ENCODE assay signal across 9 cellular contexts in genomic region chr3:46930176-46930944, GRCh38. TPM values are rescaled to one million over a fixed set of nuclear protein-coding genes. Genes with fewer than 3 reads are reported as not detected.
DNase-seq lines count a peak whose midpoint lies in the region; ATAC-seq, FAIRE-seq and TF ChIP-seq lines count a peak whose summit lies in the region.
"Had no signal": no experiment of that assay in that cellular context is flagged by ENCODE, and none has a peak within 500 bp of the region (broad histone marks: within the 10 kb centered on the region; RNA-seq: fewer than 3 reads in every experiment).

No MANE protein-coding gene starts in this region.

- H3K27ac ChIP-seq in HEK293 (ENCODE audit: extremely low read depth, low read depth, low read length) (no peak overlapping the region), kidney (ENCODE audit: low read depth in 2 of 2, low read length in 2 of 2) (peak overlapping the region; percentile 83 to 87)
- H3K27ac ChIP-seq: WERI-Rb-1 had no signal

- peak overlapping the region; percentile 80 for H3K27ac Mint-ChIP-seq in activated CD8-positive, alpha-beta T cell treated with anti-CD3 and anti-CD28 coated beads for 36 hours
- H3K27ac Mint-ChIP-seq in stimulated activated effector memory CD8-positive, alpha-beta T cell treated with anti-CD3 and anti-CD28 coated beads, Interleukin-12 subunit alpha, Interleukin-12 subunit beta, amount 100 ng/mL, for 72 hours: peak overlapping the region; percentile 88

- H3K9me3 ChIP-seq in HEK293 (ENCODE audit: control insufficient read depth, insufficient read depth, low read depth, low read length) (no peaks in the 10 kb centered on the region), kidney (ENCODE audit: control insufficient read depth in 1 of 2, low read length in 2 of 2) (no peaks in the 10 kb centered on the region)

- no peak for DNase-seq in activated CD8-positive, alpha-beta T cell treated with anti-CD3 and anti-CD28 coated beads for 36 hours
- peak; percentile 81 for DNase-seq in kidney
- DNase-seq in stimulated activated effector memory CD8-positive, alpha-beta T cell treated with anti-CD3 and anti-CD28 coated beads, Interleukin-12 subunit alpha, Interleukin-12 subunit beta, amount 100 ng/mL, for 72 hours (ENCODE audit: low spot score in 2 of 2): no peak
- DNase-seq in ecto neural progenitor cell (ENCODE audit: low spot score): no peak
- DNase-seq in DMS79 (lab: John Stamatoyannopoulos, UW): no peak
- no peak for DNase-seq in NOMO-1 treated with dmso at 0.1 percent for 144 hours (lab: John Stamatoyannopoulos, UW; ENCODE audit: unreplicated experiment)
- DNase-seq: WERI-Rb-1 had no signal

- no peak overlapping the region for H3K4me3 Mint-ChIP-seq in activated CD8-positive, alpha-beta T cell treated with anti-CD3 and anti-CD28 coated beads for 36 hours
- H3K4me3 Mint-ChIP-seq in stimulated activated effector memory CD8-positive, alpha-beta T cell treated with anti-CD3 and anti-CD28 coated beads, Interleukin-12 subunit alpha, Interleukin-12 subunit beta, amount 100 ng/mL, for 72 hours: peak overlapping the region; percentile 42

- peak overlapping the region in 1 of 2 donors; percentile 72 for H3K9ac ChIP-seq in kidney (ENCODE audit: low read length in 2 of 2)

- H3K4me1 ChIP-seq in HEK293 (ENCODE audit: control insufficient read depth, insufficient read depth, low read length) (peaks cover 11% of the 10 kb centered on the region), kidney (ENCODE audit: control insufficient read depth in 1 of 2, insufficient read depth in 1 of 2, low read depth in 1 of 2, low read length in 2 of 2) (peaks cover 70 to 74% of the 10 kb centered on the region in 2 donors)

- ATAC-seq in activated CD8-positive, alpha-beta T cell treated with anti-CD3 and anti-CD28 coated beads for 36 hours: no peak
- ATAC-seq in stimulated activated effector memory CD8-positive, alpha-beta T cell treated with anti-CD3 and anti-CD28 coated beads, Interleukin-12 subunit alpha, Interleukin-12 subunit beta, amount 100 ng/mL, for 72 hours: peak; percentile 14
- ATAC-seq in HG03108 (IDR thresholded peaks at IDR 0.05; ENCODE audit: unreplicated experiment): no peak

- H3K4me1 Mint-ChIP-seq in activated CD8-positive, alpha-beta T cell treated with anti-CD3 and anti-CD28 coated beads for 36 hours (ENCODE audit: low read depth): peaks cover 76% of the 10 kb centered on the region
- H3K4me1 Mint-ChIP-seq in stimulated activated effector memory CD8-positive, alpha-beta T cell treated with anti-CD3 and anti-CD28 coated beads, Interleukin-12 subunit alpha, Interleukin-12 subunit beta, amount 100 ng/mL, for 72 hours: peaks cover 80% of the 10 kb centered on the region

- TF ChIP-seq CTCF in HEK293 (tag by site-specific recombination; IDR thresholded peaks at IDR 0.05): no peak
- TF ChIP-seq CTCF in activated CD8-positive, alpha-beta T cell treated with anti-CD3 and anti-CD28 coated beads for 36 hours (IDR thresholded peaks at IDR 0.05): no peak
- TF ChIP-seq CTCF in kidney (IDR thresholded peaks at IDR 0.05; ENCODE audit: borderline replicate concordance, extremely low read depth, insufficient read depth): no peak

- H3K36me3 Mint-ChIP-seq in activated CD8-positive, alpha-beta T cell treated with anti-CD3 and anti-CD28 coated beads for 36 hours (ENCODE audit: low read depth): peaks cover 37% of the 10 kb centered on the region
- H3K36me3 Mint-ChIP-seq in stimulated activated effector memory CD8-positive, alpha-beta T cell treated with anti-CD3 and anti-CD28 coated beads, Interleukin-12 subunit alpha, Interleukin-12 subunit beta, amount 100 ng/mL, for 72 hours: peaks cover 54% of the 10 kb centered on the region

- H3K4me3 ChIP-seq in HEK293 (ENCODE audit: low read depth, low read length) (no peak overlapping the region), kidney (ENCODE audit: low read length in 2 of 2) (no peak overlapping the region)

- peaks cover 5% of the 10 kb centered on the region for H3K9me3 Mint-ChIP-seq in activated CD8-positive, alpha-beta T cell treated with anti-CD3 and anti-CD28 coated beads for 36 hours
- peaks cover 6% of the 10 kb centered on the region for H3K9me3 Mint-ChIP-seq in stimulated activated effector memory CD8-positive, alpha-beta T cell treated with anti-CD3 and anti-CD28 coated beads, Interleukin-12 subunit alpha, Interleukin-12 subunit beta, amount 100 ng/mL, for 72 hours

- CTCF ChIA-PET in HEK293 (lab: Yijun Ruan, JAX): interaction anchor here (0.6 to 1.0 kb wide), 3 partner anchors 13 to 214 kb away, joined by 3 to 4 read pairs (median 3); no protein-coding TSS in a partner anchor
- CTCF ChIA-PET in activated CD8-positive, alpha-beta T cell treated with anti-CD3 and anti-CD28 coated beads for 36 hours (lab: Charles Lee): interaction anchor here (0.8 to 1.0 kb wide), 2 partner anchors 63 to 69 kb away, joined by 3 to 4 read pairs; no protein-coding TSS in a partner anchor

- H3K36me3 ChIP-seq in HEK293 (ENCODE audit: control insufficient read depth in 2 of 2, insufficient read depth in 1 of 2, low read length in 2 of 2) (peaks cover 0 to 58% of the 10 kb centered on the region in 2 experiments; a peak in 1 of 3 replicates), kidney (ENCODE audit: control insufficient read depth in 1 of 2, insufficient read depth in 2 of 2, low read length in 2 of 2) (peaks cover 3 to 4% of the 10 kb centered on the region in 2 donors)

- intact Hi-C loops in activated CD8-positive, alpha-beta T cell treated with anti-CD3 and anti-CD28 coated beads for 36 hours (cut with micrococcal nuclease): no loop called here
- intact Hi-C loops in kidney (cut with DNase I): no loop called here

- no peak for FAIRE-seq in kidney (lab: Jason Lieb, UNC)

- H3K27me3 Mint-ChIP-seq in activated CD8-positive, alpha-beta T cell treated with anti-CD3 and anti-CD28 coated beads for 36 hours: no peaks in the 10 kb centered on the region

- POLR2A ChIA-PET in HEK293 (lab: Yijun Ruan, JAX): no interaction called here
- POLR2A ChIA-PET in activated CD8-positive, alpha-beta T cell treated with anti-CD3 and anti-CD28 coated beads for 36 hours (lab: Charles Lee): interaction anchor here (0.7 to 1.7 kb wide), 8 partner anchors 8 to 79 kb away, joined by 3 to 8 read pairs (median 4); no protein-coding TSS in a partner anchor

TF ChIP-seq in HEK293, 187 proteins besides CTCF, POLR2A, EP300 and RAD21:
- TF ChIP-seq ZNF654 (tag by site-specific recombination; IDR thresholded peaks at IDR 0.05; ENCODE audit: low read depth) (no peak), GLIS2 (tag by site-specific recombination; IDR thresholded peaks at IDR 0.05) (peak; percentile 25; the same call in 1 of the 2 replicates)

RNA-seq across cellular contexts. Expression of gene CCDC12, which starts 46.2 kb away (rescaled TPM):
- total RNA-seq in activated CD8-positive, alpha-beta T cell treated with anti-CD3 and anti-CD28 coated beads for 36 hours: 10 to 100 TPM; 51.2 to 51.6 TPM
- 59.7 TPM for total RNA-seq in kidney
- polyA plus RNA-seq in kidney (ENCODE audit: insufficient read depth, low read depth, low replicate concordance): 85.6 TPM

RNA-seq across cellular contexts. Expression of gene NBEAL2, which starts 49.1 kb away (rescaled TPM):
- total RNA-seq in activated CD8-positive, alpha-beta T cell treated with anti-CD3 and anti-CD28 coated beads for 36 hours: 10 to 100 TPM; 58.9 to 63.7 TPM
- total RNA-seq in kidney: 82.8 TPM
- 25.7 TPM for polyA plus RNA-seq in kidney (ENCODE audit: insufficient read depth, low read depth, low replicate concordance)

RNA-seq across cellular contexts. Expression of gene PTH1R, which starts 52.8 kb away (rescaled TPM):
- not detected for total RNA-seq in activated CD8-positive, alpha-beta T cell treated with anti-CD3 and anti-CD28 coated beads for 36 hours
- total RNA-seq in kidney: 286 TPM
- polyA plus RNA-seq in kidney (ENCODE audit: insufficient read depth, low read depth, low replicate concordance): 1,885 TPM

Comparison
In these comparisons a context has a peak if more than half of its experiments do, and no peak if none do; other contexts are left out.
1. RNA of gene PTH1R, which starts 52.8 kb away (total RNA-seq): 286 TPM in kidney (single experiment); not detected in activated CD8-positive, alpha-beta T cell treated with anti-CD3 and anti-CD28 coated beads for 36 hours; every median in the first group is over 100 times any median in the second.